In the genomic region with DNA sequence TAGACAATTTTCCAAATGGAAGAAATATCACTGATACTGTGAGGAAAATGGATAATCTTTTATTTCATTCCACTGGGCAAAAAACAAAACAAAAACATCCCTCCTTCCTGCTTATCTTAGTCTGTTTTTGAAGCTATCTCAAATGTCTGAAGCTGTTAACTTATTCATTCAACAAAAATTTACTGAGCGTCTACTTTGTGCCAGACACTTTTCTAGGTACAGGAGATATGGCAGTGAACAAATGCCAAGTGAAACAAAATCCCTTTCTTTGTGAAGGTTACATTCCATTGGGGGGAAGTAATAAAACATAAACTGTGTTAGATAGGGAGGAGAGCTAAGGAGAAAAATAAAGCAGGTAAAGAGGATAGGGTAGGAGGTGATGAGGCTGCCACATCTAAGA, we compare ENCODE assay signal across 27 cellular contexts.
"Had no signal": no experiment of that assay in that cellular context is flagged by ENCODE, and none has a peak within 500 bp of the region (broad histone marks: within the 10 kb centered on the region; RNA-seq: fewer than 3 reads in every experiment).

No MANE protein-coding gene starts in this region.

- DNase-seq: dermis blood vessel endothelial cell; effector memory CD4-positive, alpha-beta T cell; erythroblast; esophagus squamous epithelium; foreskin fibroblast; gastrocnemius medialis; head of caudate nucleus; naive B cell; stimulated activated CD4-positive, alpha-beta T cell treated with anti-CD3 and anti-CD28 coated beads, Interleukin-12 subunit alpha, Interleukin-12 subunit beta, amount 100 ng/mL, for 4 hours; stimulated activated CD4-positive, alpha-beta T cell treated with anti-CD3 and anti-CD28 coated beads, Interleukin-1b, Interleukin-23, amount 100 ng/mL, for 48 hours; stimulated activated CD4-positive, alpha-beta T cell treated with anti-CD3 and anti-CD28 coated beads, Interleukin-4, amount 100 ng/mL, for 1 hour; stimulated activated naive CD4-positive, alpha-beta T cell treated with Interleukin-2 at 50 U/mL for 16 hours; stomach; thyroid gland had no signal

- H3K4me2 ChIP-seq: neural progenitor cell, smooth muscle cell had no signal

- H3K9me3 ChIP-seq: esophagus squamous epithelium, gastrocnemius medialis, right atrium auricular region, stomach, thyroid gland had no signal

- H3K79me2 ChIP-seq: parathyroid adenoma had no signal

- ATAC-seq: gastrocnemius medialis; left lobe of liver; sciatic nerve; stimulated activated effector memory CD8-positive, alpha-beta T cell treated with anti-CD3 and anti-CD28 coated beads, Interleukin-12 subunit alpha, Interleukin-12 subunit beta, amount 100 ng/mL, for 72 hours had no signal

- H3K27me3 ChIP-seq: esophagus squamous epithelium, gastrocnemius medialis, neural progenitor cell, right atrium auricular region, stomach, thyroid gland had no signal

- H2AFZ ChIP-seq: neural progenitor cell, parathyroid adenoma had no signal

- H3K36me3 Mint-ChIP-seq: memory B cell; naive B cell; natural killer cell treated with Interleukin-12 subunit alpha and Interleukin-12 subunit beta and Interleukin-15 and Interleukin-18, amount 100 ng/mL, for 72 hours; stimulated activated effector memory CD8-positive, alpha-beta T cell treated with anti-CD3 and anti-CD28 coated beads, Interleukin-12 subunit alpha, Interleukin-12 subunit beta, amount 100 ng/mL, for 72 hours had no signal

- H3K9ac ChIP-seq: neural progenitor cell, parathyroid adenoma had no signal

- H3K9me3 Mint-ChIP-seq: memory B cell; naive B cell; natural killer cell treated with Interleukin-12 subunit alpha and Interleukin-12 subunit beta and Interleukin-15 and Interleukin-18, amount 100 ng/mL, for 72 hours; neural progenitor cell; stimulated activated effector memory CD8-positive, alpha-beta T cell treated with anti-CD3 and anti-CD28 coated beads, Interleukin-12 subunit alpha, Interleukin-12 subunit beta, amount 100 ng/mL, for 72 hours; type B pancreatic cell had no signal

- H3K27me3 Mint-ChIP-seq: naive B cell, progenitor cell of endocrine pancreas, type B pancreatic cell had no signal

- H3K27ac Mint-ChIP-seq: memory B cell; naive B cell; natural killer cell treated with Interleukin-12 subunit alpha and Interleukin-12 subunit beta and Interleukin-15 and Interleukin-18, amount 100 ng/mL, for 72 hours; neural progenitor cell; progenitor cell of endocrine pancreas; stimulated activated effector memory CD8-positive, alpha-beta T cell treated with anti-CD3 and anti-CD28 coated beads, Interleukin-12 subunit alpha, Interleukin-12 subunit beta, amount 100 ng/mL, for 72 hours; type B pancreatic cell had no signal

- H3K36me3 ChIP-seq: gastrocnemius medialis, neural progenitor cell, right atrium auricular region, thyroid gland had no signal

- H3K4me3 Mint-ChIP-seq: memory B cell; natural killer cell treated with Interleukin-12 subunit alpha and Interleukin-12 subunit beta and Interleukin-15 and Interleukin-18, amount 100 ng/mL, for 72 hours; neural progenitor cell; stimulated activated effector memory CD8-positive, alpha-beta T cell treated with anti-CD3 and anti-CD28 coated beads, Interleukin-12 subunit alpha, Interleukin-12 subunit beta, amount 100 ng/mL, for 72 hours; type B pancreatic cell had no signal

- H3K27ac ChIP-seq: coronary artery, esophagus squamous epithelium, gastrocnemius medialis, neural progenitor cell, parathyroid adenoma, right atrium auricular region, stomach, thyroid gland had no signal

- H3K4me3 ChIP-seq: coronary artery, esophagus squamous epithelium, gastrocnemius medialis, lung, neural progenitor cell, right atrium auricular region, smooth muscle cell, stomach, thyroid gland had no signal

- H3K4me1 ChIP-seq: esophagus squamous epithelium, gastrocnemius medialis, parathyroid adenoma had no signal

- H3K4me1 Mint-ChIP-seq: memory B cell; naive B cell; stimulated activated effector memory CD8-positive, alpha-beta T cell treated with anti-CD3 and anti-CD28 coated beads, Interleukin-12 subunit alpha, Interleukin-12 subunit beta, amount 100 ng/mL, for 72 hours had no signal
